In the genomic region with DNA sequence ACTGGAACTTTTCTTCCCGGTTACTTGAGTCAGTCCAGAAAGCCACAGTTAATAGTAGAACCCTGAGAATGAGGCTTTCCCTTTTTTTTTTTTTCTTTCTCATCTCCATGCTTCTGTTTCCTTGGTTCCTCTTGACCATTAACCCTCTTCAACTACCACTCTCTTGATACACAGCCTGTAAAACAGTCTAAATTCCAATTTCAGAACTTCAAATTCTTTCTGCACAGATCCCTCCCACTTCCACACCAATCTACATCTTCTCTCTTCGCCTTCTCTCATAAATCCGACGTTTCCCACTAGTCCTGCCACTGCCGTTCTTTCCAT, we compare ENCODE assay signal across 8 cellular contexts. TPM values are rescaled to one million over a fixed set of nuclear protein-coding genes. Genes with fewer than 3 reads are reported as not detected.
A peak's percentile ranks its signal among the peaks of the same experiment; 100 is the strongest.
DNase-seq lines count a peak whose midpoint lies in the region; ATAC-seq and TF ChIP-seq lines count a peak whose summit lies in the region.

No MANE protein-coding gene starts in this region.

- ATAC-seq in HG02588 (IDR thresholded peaks at IDR 0.05; ENCODE audit: unreplicated experiment), result no peak

- peak overlapping the region; percentile 94 for H3K4me3 ChIP-seq in OCI-LY3 (ENCODE audit: low read length)
- H3K4me3 ChIP-seq in esophagus squamous epithelium, result peak overlapping the region; percentile 58 to 83 (median 68)
- peak overlapping the region; percentile 81 for H3K4me3 ChIP-seq in ovary

- TF ChIP-seq POLR2A in esophagus squamous epithelium (IDR thresholded peaks at IDR 0.05), result no peak
- no peak for TF ChIP-seq POLR2A in ovary (IDR thresholded peaks at IDR 0.05)

- H3K79me2 ChIP-seq in OCI-LY3 (ENCODE audit: low read length), result peaks cover 40% of the 10 kb centered on the region

- H3K9me3 ChIP-seq in OCI-LY3 (ENCODE audit: insufficient read depth, low read length), result no peaks in the 10 kb centered on the region
- no peaks in the 10 kb centered on the region for H3K9me3 ChIP-seq in esophagus squamous epithelium
- no peaks in the 10 kb centered on the region for H3K9me3 ChIP-seq in ovary

- TF ChIP-seq EP300 in ovary (IDR thresholded peaks at IDR 0.05), result no peak

- in situ Hi-C loops in G401 (cut with HindIII; ENCODE audit: low sequenced_read_pairs), result no loop called here

- H3K27ac ChIP-seq in OCI-LY3 (ENCODE audit: low read length) (peak overlapping the region; percentile 92), esophagus squamous epithelium (peak overlapping the region; percentile 86 to 94 (median 92)), ovary (peak overlapping the region; percentile 31 to 86)

- peak; percentile 15 for DNase-seq in CD1c-positive myeloid dendritic cell (ENCODE audit: extremely low spot score)
- DNase-seq in esophagus squamous epithelium (lab: John Stamatoyannopoulos, UW), result no peak
- no peak for DNase-seq in ovary
- DNase-seq in stimulated activated CD4-positive, alpha-beta T cell treated with anti-CD3 and anti-CD28 coated beads, Interleukin-1b, Interleukin-23, amount 100 ng/mL, for 48 hours, result no peak
- DNase-seq in G401 (ENCODE audit: low spot score), result no peak
- DNase-seq in cerebellar nuclear complex (lab: John Stamatoyannopoulos, UW), result no peak

- intact Hi-C loops in esophagus squamous epithelium (cut with DNase I), result no loop called here
- intact Hi-C loops in ovary (cut with DNase I), result loop anchor here in 1 of 4 donors (5.0 kb wide), 1 partner anchor 89 kb away; no protein-coding TSS in a partner anchor

- peaks cover 10% of the 10 kb centered on the region for H3K36me3 ChIP-seq in OCI-LY3 (replicated peaks; ENCODE audit: low read depth, low read length)
- H3K36me3 ChIP-seq in esophagus squamous epithelium, result no peaks in the 10 kb centered on the region
- no peaks in the 10 kb centered on the region for H3K36me3 ChIP-seq in ovary

- WGBS in esophagus squamous epithelium, 2 donors, result 0% methylated on average over 5 of the region's 5 CpGs
- WGBS in ovary, 3 donors, result 0 to 1% (median 0%) methylated on average over 5 of the region's 5 CpGs

- H3K9ac ChIP-seq in OCI-LY3 (ENCODE audit: low read length), result peak overlapping the region; percentile 81

- peak overlapping the region; percentile 66 for H2AFZ ChIP-seq in OCI-LY3 (ENCODE audit: low read depth, low read length)

- peak overlapping the region; percentile 78 for H3K4me2 ChIP-seq in OCI-LY3 (ENCODE audit: low read length)

- TF ChIP-seq CTCF in OCI-LY3 (IDR thresholded peaks at IDR 0.05; ENCODE audit: low read depth, low read length) (no peak), esophagus squamous epithelium (IDR thresholded peaks at IDR 0.05) (no peak), ovary (IDR thresholded peaks at IDR 0.05) (no peak)

- H4K20me1 ChIP-seq in OCI-LY3 (ENCODE audit: insufficient read depth, low read length), result no peaks in the 10 kb centered on the region

- H3K27me3 ChIP-seq in OCI-LY3 (ENCODE audit: low read depth, low read length) (no peaks in the 10 kb centered on the region), esophagus squamous epithelium (no peaks in the 10 kb centered on the region), ovary (no peaks in the 10 kb centered on the region)

- H3K4me1 ChIP-seq in OCI-LY3 (ENCODE audit: low read length) (peaks cover 6% of the 10 kb centered on the region; the same call in 1 of the 2 replicates), esophagus squamous epithelium (peaks cover 6 to 41% (median 22%) of the 10 kb centered on the region in 3 donors), ovary (ENCODE audit: insufficient read depth) (peaks cover 11% of the 10 kb centered on the region)

RNA-seq across cellular contexts. Expression of gene METTL16, which starts 0.6 kb away (rescaled TPM):
- total RNA-seq in esophagus squamous epithelium, result 10 to 100 TPM; 12.5 to 31.5 (median 25.3) TPM
- 10 to 100 TPM; 18.4 to 69.1 (median 42.7) TPM for total RNA-seq in ovary
- polyA plus RNA-seq in ovary, result 10 to 100 TPM; 26.3 to 26.8 TPM
- total RNA-seq in G401 (2014; rRNA removed; shearing (Covaris generic)), result 29.2 and 58.3 TPM in 2 replicates
